In the genomic region with DNA sequence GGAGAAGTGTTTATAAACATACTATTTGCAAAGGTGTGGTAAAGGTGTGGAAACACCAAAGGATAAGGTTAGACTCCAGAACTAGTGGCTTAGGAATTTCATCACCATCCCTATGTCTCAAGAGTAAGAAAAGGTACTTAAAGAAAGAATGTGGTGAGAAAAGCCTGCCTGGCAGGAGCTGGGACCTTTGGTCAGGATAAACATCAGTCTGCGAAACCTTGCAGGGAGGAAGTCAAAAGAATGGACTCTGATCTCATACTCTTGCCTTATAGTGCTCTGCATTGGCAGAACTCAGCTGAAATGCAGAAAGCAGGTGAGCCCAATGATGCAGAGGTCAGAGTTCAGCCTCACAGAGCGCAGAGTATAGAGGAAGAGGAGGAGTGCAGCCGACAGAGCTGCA, we compare ENCODE assay signal across 13 cellular contexts.
"Had no signal": no experiment of that assay in that cellular context is flagged by ENCODE, and none has a peak within 500 bp of the region (broad histone marks: within the 10 kb centered on the region; RNA-seq: fewer than 3 reads in every experiment).

No MANE protein-coding gene starts in this region.

- H3K36me3 Mint-ChIP-seq: mesothelial cell of epicardium had no signal

- H3K36me3 ChIP-seq: adrenal gland, neutrophil had no signal

- H3K4me1 ChIP-seq: adrenal gland had no signal

- H3K9me3 ChIP-seq: adrenal gland, neutrophil had no signal

- ATAC-seq: esophagus mucosa, left ventricle myocardium superior, right cardiac atrium had no signal

- DNase-seq: activated naive CD4-positive, alpha-beta T cell treated with anti-CD3 and anti-CD28 coated beads, Interleukin-2, amount 50 U/mL, for 16 hours; activated T-cell treated with anti-CD3 and anti-CD28 coated beads, Interleukin-2, amount 50 U/mL, for 1 hour; adrenal gland; central memory CD4-positive, alpha-beta T cell; hypothalamus; left ventricle myocardium superior; naive B cell; posterior cingulate gyrus; right cardiac atrium had no signal

- H3K27ac Mint-ChIP-seq: mesothelial cell of epicardium, naive B cell had no signal

- H3K4me1 Mint-ChIP-seq: naive B cell had no signal

- H3K4me3 Mint-ChIP-seq: mesothelial cell of epicardium, naive B cell had no signal

- H3K27me3 ChIP-seq: adrenal gland, neutrophil had no signal

- H3K4me3 ChIP-seq: adrenal gland, smooth muscle cell had no signal

- H3K27ac ChIP-seq: adrenal gland, neutrophil had no signal
